ENCODE assay signal across 38 cellular contexts in the genomic region with DNA sequence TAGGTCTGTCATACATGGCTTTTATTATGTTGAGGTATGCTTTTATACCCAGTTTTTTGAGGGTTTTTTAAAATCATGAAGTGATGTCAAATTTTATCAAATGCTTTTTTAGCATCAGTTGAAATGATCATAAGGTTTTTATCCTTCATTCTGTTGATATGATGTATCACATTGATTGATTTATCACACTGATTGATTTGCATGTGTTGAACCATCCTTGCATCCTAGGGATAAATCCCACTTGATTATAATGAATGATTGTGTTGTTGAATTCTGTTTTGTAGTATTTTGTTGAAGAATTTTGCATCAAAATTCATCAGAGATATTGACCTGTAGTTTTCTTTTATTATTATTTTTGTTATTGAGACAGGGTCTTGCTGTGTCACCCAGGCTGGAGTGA.
"Had no signal": no experiment of that assay in that cellular context is flagged by ENCODE, and none has a peak within 500 bp of the region (broad histone marks: within the 10 kb centered on the region; RNA-seq: fewer than 3 reads in every experiment).

No MANE protein-coding gene starts in this region.

- H3K27me3 ChIP-seq: ascending aorta, cardiac muscle cell had no signal

- H3K36me3 ChIP-seq: ascending aorta, cardiac muscle cell, WERI-Rb-1 had no signal

- H3K9me3 Mint-ChIP-seq: activated CD4-positive, alpha-beta memory T cell treated with anti-CD3 and anti-CD28 coated beads, Interleukin-2, amount 10 ng/mL, durations not matched to agents 7 days and 5 days; activated CD4-positive, alpha-beta T cell treated with anti-CD3 and anti-CD28 coated beads, Interleukin-2, amount 10 ng/mL, durations not matched to agents 7 days and 5 days; activated naive CD4-positive, alpha-beta T cell treated with anti-CD3 and anti-CD28 coated beads, Interleukin-2, amount 10 ng/mL, durations not matched to agents 7 days and 5 days; activated naive CD4-positive, alpha-beta T cell treated with anti-CD3 and anti-CD28 coated beads, Interleukin-2, amount 50 U/mL, for 24 hours; activated naive CD8-positive, alpha-beta T cell treated with anti-CD3 and anti-CD28 coated beads, Interleukin-2, amount 10 ng/mL, durations not matched to agents 7 days and 5 days; activated naive CD8-positive, alpha-beta T cell treated with anti-CD3 and anti-CD28 coated beads, Interleukin-2, amount 50 U/mL, for 24 hours; activated T-cell treated with anti-CD3 and anti-CD28 coated beads, Interleukin-2, amount 50 U/mL, for 24 hours; activated T-helper 2 cell treated with anti-CD3 and anti-CD28 coated beads, Interferon-gamma antibody, Interleukin-2, Interleukin-4, amounts not matched to agents 10 μg/mL and 5 μg/mL and 100 μg/mL, durations not matched to agents 14 hours and 24 hours and 36 hours; T-helper 1 cell treated with Interleukin-12 subunit alpha and Interleukin-12 subunit beta and Interleukin-4 antibody, amounts not matched to agents 30 μg/mL and 1 μg/mL, for 36 hours; T-helper 2 cell treated with Interferon-gamma antibody and Interleukin-4, amounts not matched to agents 5 μg/mL and 100 μg/mL, for 36 hours had no signal

- H3K27ac Mint-ChIP-seq: activated CD4-positive, alpha-beta memory T cell treated with anti-CD3 and anti-CD28 coated beads, Interleukin-2, amount 10 ng/mL, durations not matched to agents 7 days and 5 days; activated CD4-positive, alpha-beta T cell treated with anti-CD3 and anti-CD28 coated beads for 36 hours; activated CD4-positive, alpha-beta T cell treated with anti-CD3 and anti-CD28 coated beads, Interleukin-2, amount 10 ng/mL, durations not matched to agents 7 days and 5 days; activated CD8-positive, alpha-beta memory T cell treated with anti-CD3 and anti-CD28 coated beads, Interleukin-2, amount 10 ng/mL, durations not matched to agents 7 days and 5 days; activated CD8-positive, alpha-beta T cell treated with anti-CD3 and anti-CD28 coated beads, Interleukin-2, amount 10 ng/mL, durations not matched to agents 7 days and 5 days; activated naive CD4-positive, alpha-beta T cell treated with anti-CD3 and anti-CD28 coated beads, Interleukin-2, amount 10 ng/mL, durations not matched to agents 7 days and 5 days; activated naive CD4-positive, alpha-beta T cell treated with anti-CD3 and anti-CD28 coated beads, Interleukin-2, amount 50 U/mL, for 24 hours; activated naive CD8-positive, alpha-beta T cell; activated naive CD8-positive, alpha-beta T cell treated with anti-CD3 and anti-CD28 coated beads, Interleukin-2, amount 10 ng/mL, durations not matched to agents 7 days and 5 days; activated naive CD8-positive, alpha-beta T cell treated with anti-CD3 and anti-CD28 coated beads, Interleukin-2, amount 50 U/mL, for 24 hours; activated T-cell treated with anti-CD3 and anti-CD28 coated beads, Interleukin-2, amount 50 U/mL, for 24 hours; activated T-helper 2 cell treated with anti-CD3 and anti-CD28 coated beads, Interferon-gamma antibody, Interleukin-2, Interleukin-4, amounts not matched to agents 10 μg/mL and 5 μg/mL and 100 μg/mL, durations not matched to agents 14 hours and 24 hours and 36 hours; brain; T-helper 1 cell treated with Interleukin-12 subunit alpha and Interleukin-12 subunit beta and Interleukin-4 antibody, amounts not matched to agents 30 μg/mL and 1 μg/mL, for 36 hours; T-helper 2 cell treated with Interferon-gamma antibody and Interleukin-4, amounts not matched to agents 5 μg/mL and 100 μg/mL, for 36 hours had no signal

- H3K27me3 Mint-ChIP-seq: activated CD4-positive, alpha-beta memory T cell treated with anti-CD3 and anti-CD28 coated beads, Interleukin-2, amount 10 ng/mL, durations not matched to agents 7 days and 5 days; activated CD4-positive, alpha-beta T cell treated with anti-CD3 and anti-CD28 coated beads for 36 hours; activated CD4-positive, alpha-beta T cell treated with anti-CD3 and anti-CD28 coated beads, Interleukin-2, amount 10 ng/mL, durations not matched to agents 7 days and 5 days; activated CD8-positive, alpha-beta memory T cell treated with anti-CD3 and anti-CD28 coated beads, Interleukin-2, amount 10 ng/mL, durations not matched to agents 7 days and 5 days; activated naive CD4-positive, alpha-beta T cell treated with anti-CD3 and anti-CD28 coated beads, Interleukin-2, amount 10 ng/mL, durations not matched to agents 7 days and 5 days; activated naive CD4-positive, alpha-beta T cell treated with anti-CD3 and anti-CD28 coated beads, Interleukin-2, amount 50 U/mL, for 24 hours; activated naive CD8-positive, alpha-beta T cell; activated naive CD8-positive, alpha-beta T cell treated with anti-CD3 and anti-CD28 coated beads, Interleukin-2, amount 10 ng/mL, durations not matched to agents 7 days and 5 days; activated naive CD8-positive, alpha-beta T cell treated with anti-CD3 and anti-CD28 coated beads, Interleukin-2, amount 50 U/mL, for 24 hours; activated T-cell treated with anti-CD3 and anti-CD28 coated beads, Interleukin-2, amount 50 U/mL, for 24 hours; brain had no signal

- H3K4me1 Mint-ChIP-seq: activated naive CD4-positive, alpha-beta T cell treated with anti-CD3 and anti-CD28 coated beads, Interleukin-2, amount 50 U/mL, for 24 hours had no signal

- H3K27ac ChIP-seq: ascending aorta, cardiac muscle cell, WERI-Rb-1 had no signal

- ATAC-seq: activated CD4-positive, alpha-beta T cell treated with anti-CD3 and anti-CD28 coated beads for 36 hours; activated CD4-positive, CD25-positive, alpha-beta regulatory T cell treated with anti-CD3 and anti-CD28 coated beads, Interleukin-2, amount 50 U/mL, for 24 hours; activated CD8-positive, alpha-beta memory T cell treated with anti-CD3 and anti-CD28 coated beads, Interleukin-2, amount 10 ng/mL, durations not matched to agents 7 days and 5 days; activated CD8-positive, alpha-beta T cell treated with anti-CD3 and anti-CD28 coated beads, Interleukin-2, amount 10 ng/mL, durations not matched to agents 7 days and 5 days; activated naive CD8-positive, alpha-beta T cell treated with anti-CD3 and anti-CD28 coated beads, Interleukin-2, amount 50 U/mL, for 24 hours; WTC11 had no signal

- H3K9me3 ChIP-seq: ascending aorta had no signal

- DNase-seq: activated CD4-positive, alpha-beta memory T cell treated with anti-CD3 and anti-CD28 coated beads, Interleukin-2, amount 10 ng/mL, durations not matched to agents 7 days and 5 days; activated CD4-positive, alpha-beta T cell treated with anti-CD3 and anti-CD28 coated beads for 1 hour; activated CD4-positive, alpha-beta T cell treated with anti-CD3 and anti-CD28 coated beads for 36 hours; activated CD4-positive, alpha-beta T cell treated with anti-CD3 and anti-CD28 coated beads for 48 hours; activated CD4-positive, alpha-beta T cell treated with anti-CD3 and anti-CD28 coated beads, Interleukin-2, amount 10 ng/mL, durations not matched to agents 7 days and 5 days; activated CD4-positive, alpha-beta T cell treated with anti-CD3 and anti-CD28 coated beads, Interleukin-2, amount 50 U/mL, for 48 hours; activated CD4-positive, CD25-positive, alpha-beta regulatory T cell; activated CD8-positive, alpha-beta memory T cell treated with anti-CD3 and anti-CD28 coated beads for 24 hours; activated CD8-positive, alpha-beta memory T cell treated with anti-CD3 and anti-CD28 coated beads, Interleukin-2, amount 10 ng/mL, durations not matched to agents 7 days and 5 days; activated CD8-positive, alpha-beta memory T cell treated with anti-CD3 and anti-CD28 coated beads, Interleukin-2, amount 50 U/mL, for 48 hours; activated CD8-positive, alpha-beta T cell treated with anti-CD3 and anti-CD28 coated beads, Interleukin-2, amount 10 ng/mL, durations not matched to agents 7 days and 5 days; activated effector memory CD4-positive, alpha-beta T cell treated with Interleukin-2 at 50 U/mL for 16 hours; activated gamma-delta T cell; activated naive CD4-positive, alpha-beta T cell treated with anti-CD3 and anti-CD28 coated beads, Interleukin-2, amount 10 ng/mL, durations not matched to agents 7 days and 5 days; activated naive CD4-positive, alpha-beta T cell treated with Interleukin-2 at 50 U/mL for 16 hours; activated naive CD8-positive, alpha-beta T cell treated with anti-CD3 and anti-CD28 coated beads, Interleukin-2, amount 10 ng/mL, durations not matched to agents 7 days and 5 days; activated naive CD8-positive, alpha-beta T cell treated with anti-CD3 and anti-CD28 coated beads, Interleukin-2, amount 50 U/mL, for 24 hours; activated T-cell treated with anti-CD3 and anti-CD28 coated beads, Interleukin-2, amount 50 U/mL, for 24 hours; activated T-cell treated with anti-CD3 and anti-CD28 coated beads, Interleukin-2, amount 50 U/mL, for 48 hours; amygdala; anterior cingulate cortex; central memory CD4-positive, alpha-beta T cell; T-helper 1 cell; T-helper 2 cell; T-helper 9 cell; WERI-Rb-1 had no signal

- H3K4me3 Mint-ChIP-seq: activated CD4-positive, alpha-beta memory T cell treated with anti-CD3 and anti-CD28 coated beads, Interleukin-2, amount 10 ng/mL, durations not matched to agents 7 days and 5 days; activated CD4-positive, alpha-beta T cell treated with anti-CD3 and anti-CD28 coated beads for 36 hours; activated CD4-positive, alpha-beta T cell treated with anti-CD3 and anti-CD28 coated beads, Interleukin-2, amount 10 ng/mL, durations not matched to agents 7 days and 5 days; activated CD8-positive, alpha-beta memory T cell treated with anti-CD3 and anti-CD28 coated beads, Interleukin-2, amount 10 ng/mL, durations not matched to agents 7 days and 5 days; activated CD8-positive, alpha-beta T cell treated with anti-CD3 and anti-CD28 coated beads, Interleukin-2, amount 10 ng/mL, durations not matched to agents 7 days and 5 days; activated naive CD4-positive, alpha-beta T cell treated with anti-CD3 and anti-CD28 coated beads, Interleukin-2, amount 10 ng/mL, durations not matched to agents 7 days and 5 days; activated naive CD4-positive, alpha-beta T cell treated with anti-CD3 and anti-CD28 coated beads, Interleukin-2, amount 50 U/mL, for 24 hours; activated naive CD8-positive, alpha-beta T cell; activated naive CD8-positive, alpha-beta T cell treated with anti-CD3 and anti-CD28 coated beads, Interleukin-2, amount 10 ng/mL, durations not matched to agents 7 days and 5 days; activated naive CD8-positive, alpha-beta T cell treated with anti-CD3 and anti-CD28 coated beads, Interleukin-2, amount 50 U/mL, for 24 hours; activated T-cell treated with anti-CD3 and anti-CD28 coated beads, Interleukin-2, amount 50 U/mL, for 24 hours; brain; T-helper 1 cell treated with Interleukin-12 subunit alpha and Interleukin-12 subunit beta and Interleukin-4 antibody, amounts not matched to agents 30 μg/mL and 1 μg/mL, for 36 hours; T-helper 2 cell treated with Interferon-gamma antibody and Interleukin-4, amounts not matched to agents 5 μg/mL and 100 μg/mL, for 36 hours; WTC11 had no signal

- FAIRE-seq: bronchial epithelial cell, TTC549 had no signal

- H3K4me3 ChIP-seq: ascending aorta, cardiac muscle cell had no signal

- H3K36me3 Mint-ChIP-seq: activated naive CD4-positive, alpha-beta T cell treated with anti-CD3 and anti-CD28 coated beads, Interleukin-2, amount 10 ng/mL, durations not matched to agents 7 days and 5 days; activated naive CD4-positive, alpha-beta T cell treated with anti-CD3 and anti-CD28 coated beads, Interleukin-2, amount 50 U/mL, for 24 hours; activated naive CD8-positive, alpha-beta T cell treated with anti-CD3 and anti-CD28 coated beads, Interleukin-2, amount 10 ng/mL, durations not matched to agents 7 days and 5 days had no signal
